ENCODE assay signal across 1 cellular context in genomic region chr10:14891151-14891550, GRCh38.
TF ChIP-seq lines count a peak whose summit lies in the region.

No MANE protein-coding gene starts in this region.

TF ChIP-seq in HepG2, 621 proteins besides CTCF, POLR2A, EP300 and RAD21:
- no peak for TF ChIP-seq POGK (CRISPR knock-in tag; conservative IDR thresholded peaks at IDR 0.05)
- no peak for TF ChIP-seq ZNF34 (CRISPR knock-in tag; IDR thresholded peaks at IDR 0.05; ENCODE audit: borderline replicate concordance)
- 0 out of 2 replicates have a peak, but pooled peaks have one; percentile 29 for TF ChIP-seq RCOR2 (CRISPR knock-in tag; IDR thresholded peaks at IDR 0.05)
- TF ChIP-seq KAT8 (CRISPR knock-in tag; IDR thresholded peaks at IDR 0.05): no peak
- no peak for TF ChIP-seq MTA1 (CRISPR knock-in tag; IDR thresholded peaks at IDR 0.05; ENCODE audit: borderline replicate concordance)
- TF ChIP-seq ZNF644 (CRISPR knock-in tag; IDR thresholded peaks at IDR 0.05; ENCODE audit: low read depth): peak; percentile 94
- no peak for TF ChIP-seq ZNF646 (CRISPR knock-in tag; IDR thresholded peaks at IDR 0.05)
- no peak for TF ChIP-seq SPEN (CRISPR knock-in tag; IDR thresholded peaks at IDR 0.05; ENCODE audit: low read depth)
- no peak for TF ChIP-seq ZNF607 (CRISPR knock-in tag; IDR thresholded peaks at IDR 0.05; ENCODE audit: borderline replicate concordance)
- TF ChIP-seq CREM (IDR thresholded peaks at IDR 0.05): no peak
- TF ChIP-seq CREM (CRISPR knock-in tag; IDR thresholded peaks at IDR 0.05): no peak
- TF ChIP-seq AGO2 (optimal IDR thresholded peaks at IDR 0.05; ENCODE audit: low read depth, low read length): no peak
- no peak for TF ChIP-seq ZNF460 (CRISPR knock-in tag; IDR thresholded peaks at IDR 0.05; ENCODE audit: borderline replicate concordance)
- TF ChIP-seq MBD4 (IDR thresholded peaks at IDR 0.05; ENCODE audit: borderline replicate concordance, low read length): no peak
- no peak for TF ChIP-seq ZNF24 (IDR thresholded peaks at IDR 0.05)
- no peak for TF ChIP-seq ZNF431 (CRISPR knock-in tag; IDR thresholded peaks at IDR 0.05; ENCODE audit: borderline replicate concordance, low read depth)
- no peak for TF ChIP-seq ZBTB46 (CRISPR knock-in tag; IDR thresholded peaks at IDR 0.05; ENCODE audit: borderline replicate concordance)
- TF ChIP-seq ZNF883 (CRISPR knock-in tag; IDR thresholded peaks at IDR 0.05; ENCODE audit: not compliant biosample characterization): no peak
- no peak for TF ChIP-seq TOE1 (CRISPR knock-in tag; IDR thresholded peaks at IDR 0.05)
- TF ChIP-seq KLF11 (CRISPR knock-in tag; IDR thresholded peaks at IDR 0.05): no peak
- peak; percentile 64 for TF ChIP-seq HNF4A (CRISPR knock-in tag; IDR thresholded peaks at IDR 0.05)
- peak; percentile 62; the same call in 1 of the 2 replicates for TF ChIP-seq HOMEZ (CRISPR knock-in tag; IDR thresholded peaks at IDR 0.05; ENCODE audit: low read depth)
- no peak for TF ChIP-seq CENPX (CRISPR knock-in tag; IDR thresholded peaks at IDR 0.05)
TF ChIP-seq in HepG2: peak in this region for 4.
